Comparison of ENCODE assay signal across 22 cellular contexts in the genomic region with DNA sequence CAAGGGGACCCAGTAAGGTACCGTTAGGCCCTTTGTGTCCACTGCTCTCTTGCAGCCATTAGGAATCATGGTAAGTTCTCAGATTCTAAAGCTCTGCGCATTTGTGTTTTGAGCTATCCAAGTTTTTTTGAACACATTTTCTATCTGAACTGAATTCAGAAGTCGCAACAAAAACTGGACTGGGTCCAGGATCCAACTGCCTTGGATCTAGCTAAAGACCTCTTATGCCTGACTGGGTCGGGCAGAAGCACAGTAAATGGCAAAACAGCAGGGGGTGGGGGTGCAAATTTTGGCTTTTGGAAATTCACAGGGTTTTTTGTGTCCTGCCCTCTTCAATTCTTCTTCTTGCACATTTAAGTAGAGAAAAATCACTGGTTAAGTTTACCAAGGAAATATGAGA. TPM values are rescaled to one million over a fixed set of nuclear protein-coding genes. Genes with fewer than 3 reads are reported as not detected.
DNase-seq lines count a peak whose midpoint lies in the region; ATAC-seq and TF ChIP-seq lines count a peak whose summit lies in the region.
"Had no signal": no experiment of that assay in that cellular context is flagged by ENCODE, and none has a peak within 500 bp of the region (broad histone marks: within the 10 kb centered on the region; RNA-seq: fewer than 3 reads in every experiment).

No MANE protein-coding gene starts in this region.

- H3K27ac ChIP-seq in SK-N-MC (peak overlapping the region; percentile 7; the same call in 1 of the 2 replicates), GM23338 (ENCODE audit: low read depth) (no peak overlapping the region)
- H3K27ac ChIP-seq: BLaER1 treated with 17β-estradiol and CSF1 and Interleukin-3, amounts not matched to agents 10 nM and 100 nM; PC-9; SJSA1 had no signal

- H3K4me3 ChIP-seq in SK-N-MC: no peak overlapping the region
- H3K4me3 ChIP-seq in GM23338: no peak overlapping the region
- H3K4me3 ChIP-seq: BLaER1 treated with 17β-estradiol and CSF1 and Interleukin-3, amounts not matched to agents 10 nM and 100 nM; PC-9; SJSA1 had no signal

- no peak overlapping the region for H3K9ac ChIP-seq in SK-N-MC (ENCODE audit: insufficient read length)
- H3K9ac ChIP-seq: BLaER1 treated with 17β-estradiol and CSF1 and Interleukin-3, amounts not matched to agents 10 nM and 100 nM had no signal

- in situ Hi-C loops in G401 (cut with HindIII; ENCODE audit: low sequenced_read_pairs): no loop called here

- no peaks in the 10 kb centered on the region for H3K9me3 ChIP-seq in SK-N-MC (ENCODE audit: low read depth, low read length)
- H3K9me3 ChIP-seq: BLaER1 treated with 17β-estradiol and CSF1 and Interleukin-3, amounts not matched to agents 10 nM and 100 nM; SJSA1 had no signal

- H3K4me1 Mint-ChIP-seq in stimulated activated effector memory CD8-positive, alpha-beta T cell treated with anti-CD3 and anti-CD28 coated beads, Interleukin-12 subunit alpha, Interleukin-12 subunit beta, amount 100 ng/mL, for 72 hours: no peaks in the 10 kb centered on the region
- H3K4me1 Mint-ChIP-seq in GM23338: peaks cover 2% of the 10 kb centered on the region; the same call in 2 of the 3 replicates
- no peaks in the 10 kb centered on the region for H3K4me1 Mint-ChIP-seq in T-cell

- H2AFZ ChIP-seq in GM23338: no peak overlapping the region
- H2AFZ ChIP-seq: PC-9 had no signal

- H3K27me3 Mint-ChIP-seq in GM23338 (ENCODE audit: insufficient read depth, low read depth, poor library complexity) (no peaks in the 10 kb centered on the region), T-cell (no peaks in the 10 kb centered on the region)
- H3K27me3 Mint-ChIP-seq: CD4-positive, alpha-beta T cell had no signal

- no peaks in the 10 kb centered on the region for H3K79me2 ChIP-seq in GM23338 (replicated peaks; ENCODE audit: insufficient read depth)

- no peak overlapping the region for H3K4me2 ChIP-seq in GM23338
- H3K4me2 ChIP-seq: BLaER1 treated with 17β-estradiol and CSF1 and Interleukin-3, amounts not matched to agents 10 nM and 100 nM; PC-9 had no signal

- H3K9me2 ChIP-seq in GM23338 (ENCODE audit: insufficient read depth): no peaks in the 10 kb centered on the region

- peaks cover 67% of the 10 kb centered on the region for H3K36me3 ChIP-seq in SK-N-MC (ENCODE audit: insufficient read depth, low read length)
- H3K36me3 ChIP-seq in GM23338 (ENCODE audit: insufficient read depth): peaks cover 22% of the 10 kb centered on the region; the same call in 1 of the 2 replicates

- no peaks in the 10 kb centered on the region; the same call in 1 of the 2 replicates for H4K20me1 ChIP-seq in GM23338 (replicated peaks; ENCODE audit: insufficient read depth)

- no peaks in the 10 kb centered on the region for H3K9me3 Mint-ChIP-seq in stimulated activated effector memory CD8-positive, alpha-beta T cell treated with anti-CD3 and anti-CD28 coated beads, Interleukin-12 subunit alpha, Interleukin-12 subunit beta, amount 100 ng/mL, for 72 hours
- H3K9me3 Mint-ChIP-seq in GM23338 (no peaks in the 10 kb centered on the region), T-cell (no peaks in the 10 kb centered on the region)
- H3K9me3 Mint-ChIP-seq: CD4-positive, alpha-beta T cell had no signal

- H3K4me1 ChIP-seq in GM23338 (ENCODE audit: insufficient read depth): 0 out of 2 replicates have a peak, but pooled peaks cover 7% of the 10 kb centered on the region
- H3K4me1 ChIP-seq: BLaER1 treated with 17β-estradiol and CSF1 and Interleukin-3, amounts not matched to agents 10 nM and 100 nM; SJSA1 had no signal

- H3K27ac Mint-ChIP-seq in stimulated activated effector memory CD8-positive, alpha-beta T cell treated with anti-CD3 and anti-CD28 coated beads, Interleukin-12 subunit alpha, Interleukin-12 subunit beta, amount 100 ng/mL, for 72 hours: peak overlapping the region; percentile 26
- H3K27ac Mint-ChIP-seq in GM23338: no peak overlapping the region
- H3K27ac Mint-ChIP-seq in T-cell: no peak overlapping the region
- H3K27ac Mint-ChIP-seq: CD4-positive, alpha-beta T cell had no signal

- TF ChIP-seq CTCF in GM23338 (conservative IDR thresholded peaks at IDR 0.05; ENCODE audit: low read depth in 2 of 2): no peak

- H3K4me3 Mint-ChIP-seq in stimulated activated effector memory CD8-positive, alpha-beta T cell treated with anti-CD3 and anti-CD28 coated beads, Interleukin-12 subunit alpha, Interleukin-12 subunit beta, amount 100 ng/mL, for 72 hours: no peak overlapping the region
- H3K4me3 Mint-ChIP-seq in GM23338 (no peak overlapping the region), T-cell (no peak overlapping the region)
- H3K4me3 Mint-ChIP-seq: CD4-positive, alpha-beta T cell had no signal

- H3K36me3 Mint-ChIP-seq in stimulated activated effector memory CD8-positive, alpha-beta T cell treated with anti-CD3 and anti-CD28 coated beads, Interleukin-12 subunit alpha, Interleukin-12 subunit beta, amount 100 ng/mL, for 72 hours: peaks cover 93% of the 10 kb centered on the region
- peaks cover 31% of the 10 kb centered on the region for H3K36me3 Mint-ChIP-seq in GM23338 (ENCODE audit: low read depth)
- H3K36me3 Mint-ChIP-seq in T-cell: peaks cover 52% of the 10 kb centered on the region

- DNase-seq in G401 (ENCODE audit: low spot score): peak; percentile 74
- DNase-seq in SK-N-MC (ENCODE audit: low read depth, low spot score): no peak
- peak; percentile 28 for DNase-seq in globus pallidus (ENCODE audit: low spot score)
- no peak for DNase-seq in stimulated activated effector memory CD8-positive, alpha-beta T cell treated with anti-CD3 and anti-CD28 coated beads, Interleukin-12 subunit alpha, Interleukin-12 subunit beta, amount 100 ng/mL, for 72 hours (ENCODE audit: low spot score in 2 of 2)
- DNase-seq in dermis blood vessel endothelial cell: no peak
- no peak for DNase-seq in GM23338 (ENCODE audit: low spot score)
- DNase-seq in T-cell: no peak
- DNase-seq: CD4-positive, alpha-beta T cell; NCI-H1092 treated with DMSO at 0.1 percent for 48 hours; NCI-H1436; NCI-H187; NCI-H2171 treated with DMSO at 0.1 percent for 48 hours; NCI-H345; NCI-H526; NCI-H82; NK-92 treated with Interleukin-12 subunit alpha and Interleukin-12 subunit beta, amount 100 ng/mL, for 24 hours; PC-9 had no signal

- POLR2A ChIA-PET in T-cell (lab: Charles Lee): interaction anchor here (0.6 to 0.7 kb wide), 3 partner anchors 8 to 322 kb away, joined by 3 to 6 read pairs (median 4); no protein-coding TSS in a partner anchor

- no peak for ATAC-seq in stimulated activated effector memory CD8-positive, alpha-beta T cell treated with anti-CD3 and anti-CD28 coated beads, Interleukin-12 subunit alpha, Interleukin-12 subunit beta, amount 100 ng/mL, for 72 hours
- ATAC-seq in GM19452 (IDR thresholded peaks at IDR 0.05; ENCODE audit: unreplicated experiment) (no peak), GM23338 (no peak), T-cell (replicated peaks in 1 of 4) (no peak)
- ATAC-seq: HepG2, Right ventricle myocardium inferior had no signal

- H3K27me3 ChIP-seq in GM23338 (ENCODE audit: insufficient read depth): no peaks in the 10 kb centered on the region
- H3K27me3 ChIP-seq: BLaER1 treated with 17β-estradiol and CSF1 and Interleukin-3, amounts not matched to agents 10 nM and 100 nM; SJSA1 had no signal

- H3F3A ChIP-seq in GM23338 (replicated peaks; ENCODE audit: low read depth): 0 out of 2 replicates have a peak, but pooled peaks cover 4% of the 10 kb centered on the region

- CTCF ChIA-PET in T-cell (lab: Charles Lee): interaction anchor here in 1 of 2 donors (0.7 kb wide), 1 partner anchor 87 kb away, joined by 3 read pairs; no protein-coding TSS in a partner anchor

TF ChIP-seq in GM23338, 12 proteins besides CTCF, POLR2A, EP300 and RAD21:
- TF ChIP-seq, protein P1, sequence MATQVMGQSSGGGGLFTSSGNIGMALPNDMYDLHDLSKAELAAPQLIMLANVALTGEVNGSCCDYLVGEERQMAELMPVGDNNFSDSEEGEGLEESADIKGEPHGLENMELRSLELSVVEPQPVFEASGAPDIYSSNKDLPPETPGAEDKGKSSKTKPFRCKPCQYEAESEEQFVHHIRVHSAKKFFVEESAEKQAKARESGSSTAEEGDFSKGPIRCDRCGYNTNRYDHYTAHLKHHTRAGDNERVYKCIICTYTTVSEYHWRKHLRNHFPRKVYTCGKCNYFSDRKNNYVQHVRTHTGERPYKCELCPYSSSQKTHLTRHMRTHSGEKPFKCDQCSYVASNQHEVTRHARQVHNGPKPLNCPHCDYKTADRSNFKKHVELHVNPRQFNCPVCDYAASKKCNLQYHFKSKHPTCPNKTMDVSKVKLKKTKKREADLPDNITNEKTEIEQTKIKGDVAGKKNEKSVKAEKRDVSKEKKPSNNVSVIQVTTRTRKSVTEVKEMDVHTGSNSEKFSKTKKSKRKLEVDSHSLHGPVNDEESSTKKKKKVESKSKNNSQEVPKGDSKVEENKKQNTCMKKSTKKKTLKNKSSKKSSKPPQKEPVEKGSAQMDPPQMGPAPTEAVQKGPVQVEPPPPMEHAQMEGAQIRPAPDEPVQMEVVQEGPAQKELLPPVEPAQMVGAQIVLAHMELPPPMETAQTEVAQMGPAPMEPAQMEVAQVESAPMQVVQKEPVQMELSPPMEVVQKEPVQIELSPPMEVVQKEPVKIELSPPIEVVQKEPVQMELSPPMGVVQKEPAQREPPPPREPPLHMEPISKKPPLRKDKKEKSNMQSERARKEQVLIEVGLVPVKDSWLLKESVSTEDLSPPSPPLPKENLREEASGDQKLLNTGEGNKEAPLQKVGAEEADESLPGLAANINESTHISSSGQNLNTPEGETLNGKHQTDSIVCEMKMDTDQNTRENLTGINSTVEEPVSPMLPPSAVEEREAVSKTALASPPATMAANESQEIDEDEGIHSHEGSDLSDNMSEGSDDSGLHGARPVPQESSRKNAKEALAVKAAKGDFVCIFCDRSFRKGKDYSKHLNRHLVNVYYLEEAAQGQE (IDR thresholded peaks at IDR 0.05; ENCODE audit: unreplicated experiment): no peak
- no peak for TF ChIP-seq EZH2 (IDR thresholded peaks at IDR 0.05; ENCODE audit: low read depth, unreplicated experiment)

RNA-seq across cellular contexts. Expression of a gene that starts 30.0 kb away (rescaled TPM):
- total RNA-seq in G401 (2014; rRNA removed; shearing (Covaris generic)): 26.8 and 44.1 TPM in 2 replicates
- total RNA-seq in dermis blood vessel endothelial cell: 49.7 and 53.2 TPM in 2 replicates
- 42.9 and 50.9 TPM in 2 replicates for total RNA-seq in GM23338 (2014; rRNA removed; shearing (Covaris generic))
- 43.8 and 46.5 TPM in 2 replicates for polyA plus RNA-seq in GM23338 (2016; fragmentation: Nextera tagmentation; extraction: Ambion mirVana)
- total RNA-seq in T-cell: 10 to 100 TPM; 28.3 to 33.8 (median 30.3) TPM

RNA-seq across cellular contexts. Expression of a gene that starts 30.1 kb away (rescaled TPM):
- total RNA-seq in G401 (2014; rRNA removed; shearing (Covaris generic)): 7.1 and 14.1 TPM in 2 replicates
- total RNA-seq in dermis blood vessel endothelial cell (6.1 and 9.3 TPM in 2 replicates), T-cell (10 to 100 TPM; 24.4 to 35.5 (median 29.6) TPM)
- total RNA-seq in GM23338 (2014; rRNA removed; shearing (Covaris generic)): 15.2 and 16.2 TPM in 2 replicates
- 7.4 and 9.0 TPM in 2 replicates for polyA plus RNA-seq in GM23338 (2016; fragmentation: Nextera tagmentation; extraction: Ambion mirVana)

Comparison
In these comparisons a context has a peak if more than half of its experiments do, and no peak if none do; other contexts are left out.
1. DNase-seq: peak in G401 (single experiment) and globus pallidus (single experiment); none in SK-N-MC (single experiment), stimulated activated effector memory CD8-positive, alpha-beta T cell treated with anti-CD3 and anti-CD28 coated beads, Interleukin-12 subunit alpha, Interleukin-12 subunit beta, amount 100 ng/mL, for 72 hours (0 of 2), dermis blood vessel endothelial cell (single experiment), GM23338 (single experiment) and T-cell (0 of 34).